Comparison of ENCODE assay signal across 1 cellular context in genomic region chr13:45518525-45519235, GRCh38.
TF ChIP-seq lines count a peak whose summit lies in the region.

No MANE protein-coding gene starts in this region.

TF ChIP-seq in IMR-90, 13 proteins besides CTCF, POLR2A, EP300 and RAD21:
- TF ChIP-seq, protein P1, sequence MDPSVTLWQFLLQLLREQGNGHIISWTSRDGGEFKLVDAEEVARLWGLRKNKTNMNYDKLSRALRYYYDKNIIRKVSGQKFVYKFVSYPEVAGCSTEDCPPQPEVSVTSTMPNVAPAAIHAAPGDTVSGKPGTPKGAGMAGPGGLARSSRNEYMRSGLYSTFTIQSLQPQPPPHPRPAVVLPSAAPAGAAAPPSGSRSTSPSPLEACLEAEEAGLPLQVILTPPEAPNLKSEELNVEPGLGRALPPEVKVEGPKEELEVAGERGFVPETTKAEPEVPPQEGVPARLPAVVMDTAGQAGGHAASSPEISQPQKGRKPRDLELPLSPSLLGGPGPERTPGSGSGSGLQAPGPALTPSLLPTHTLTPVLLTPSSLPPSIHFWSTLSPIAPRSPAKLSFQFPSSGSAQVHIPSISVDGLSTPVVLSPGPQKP (IDR thresholded peaks at IDR 0.05; ENCODE audit: borderline replicate concordance, low read depth, low read length): no peak
- TF ChIP-seq CHD1 (IDR thresholded peaks at IDR 0.05; ENCODE audit: low read depth, low read length) (no peak), BHLHE40 (IDR thresholded peaks at IDR 0.05; ENCODE audit: low read depth, low read length) (no peak), CEBPB (IDR thresholded peaks at IDR 0.05; ENCODE audit: low read depth, low read length) (peak; percentile 82), RFX5 (IDR thresholded peaks at IDR 0.05; ENCODE audit: low read depth, low read length) (no peak), NFE2L2 (IDR thresholded peaks at IDR 0.05; ENCODE audit: low read depth, low read length) (no peak), FOS (IDR thresholded peaks at IDR 0.05; ENCODE audit: low read depth, low read length) (peak; percentile 55; the same call in 1 of the 2 replicates), RCOR1 (IDR thresholded peaks at IDR 0.05; ENCODE audit: insufficient replicate concordance, low read length) (no peak)
